24 cellular contexts compared by ENCODE assay signal in the genomic region with DNA sequence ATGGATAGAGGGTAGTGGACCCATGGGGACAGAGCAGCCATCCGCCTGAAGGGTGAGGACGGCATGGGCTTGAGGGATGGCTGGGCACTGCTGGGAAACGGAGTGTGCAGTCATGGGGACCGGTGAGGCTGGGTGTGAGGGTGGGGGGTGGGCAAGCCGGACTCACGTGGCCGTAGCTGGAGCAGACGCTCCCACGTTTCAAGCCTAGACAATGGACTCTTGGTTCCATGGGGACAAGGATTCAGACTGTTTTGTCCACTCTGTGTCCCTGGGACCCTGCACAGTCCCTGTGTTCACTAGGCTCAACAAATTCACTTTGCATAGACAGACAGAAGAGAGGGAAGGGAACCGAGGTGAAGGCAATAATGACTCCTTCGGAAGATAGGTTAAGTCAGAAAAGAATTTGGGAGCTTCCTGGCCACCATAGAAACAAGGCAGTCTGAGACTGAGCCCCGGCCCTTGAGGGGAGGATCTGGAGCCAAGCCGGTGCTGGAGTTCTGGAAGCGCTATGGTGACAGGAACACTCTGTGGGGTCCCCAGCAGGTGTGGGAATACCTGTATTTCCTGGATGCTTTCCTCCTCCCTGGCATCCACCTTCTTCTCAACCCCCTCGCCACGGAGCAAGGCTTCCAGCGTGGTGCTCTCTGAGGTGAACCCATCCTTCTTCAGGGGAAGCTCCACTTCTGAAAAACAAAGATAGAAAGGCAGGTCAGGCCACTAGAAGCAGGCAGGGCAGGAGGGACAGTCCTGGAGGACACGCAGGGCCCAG.
"Had no signal": no experiment of that assay in that cellular context is flagged by ENCODE, and none has a peak within 500 bp of the region (broad histone marks: within the 10 kb centered on the region; RNA-seq: fewer than 3 reads in every experiment).

No MANE protein-coding gene starts in this region.

- H3K27ac Mint-ChIP-seq: activated CD8-positive, alpha-beta T cell treated with anti-CD3 and anti-CD28 coated beads, Interleukin-2, amount 10 ng/mL, durations not matched to agents 7 days and 5 days; activated naive CD8-positive, alpha-beta T cell treated with anti-CD3 and anti-CD28 coated beads for 36 hours had no signal

- H3K36me3 ChIP-seq: breast epithelium, pancreas, right lobe of liver, SJSA1, stomach, thoracic aorta, upper lobe of left lung, WERI-Rb-1 had no signal

- H3K27ac ChIP-seq: breast epithelium, foreskin keratinocyte, hepatocyte, pancreas, right lobe of liver, SJSA1, skin epidermis, stomach, thoracic aorta, upper lobe of left lung, WERI-Rb-1 had no signal

- ATAC-seq: activated CD8-positive, alpha-beta T cell treated with anti-CD3 and anti-CD28 coated beads, Interleukin-2, amount 10 ng/mL, durations not matched to agents 7 days and 5 days; foreskin keratinocyte; pancreas; right lobe of liver had no signal

- H3K9me3 ChIP-seq: breast epithelium, pancreas, right lobe of liver, SJSA1, stomach, thoracic aorta, upper lobe of left lung had no signal

- H3K27me3 Mint-ChIP-seq: activated naive CD8-positive, alpha-beta T cell treated with anti-CD3 and anti-CD28 coated beads for 36 hours; naive B cell had no signal

- H3K4me3 ChIP-seq: breast epithelium, hepatocyte, pancreas, right lobe of liver, SJSA1, skin epidermis, stomach, thoracic aorta, upper lobe of left lung had no signal

- H3K9me3 Mint-ChIP-seq: activated naive CD8-positive, alpha-beta T cell treated with anti-CD3 and anti-CD28 coated beads for 36 hours; immature natural killer cell; naive B cell had no signal

- DNase-seq: activated CD4-positive, alpha-beta T cell treated with anti-CD3 and anti-CD28 coated beads, Interleukin-2, amount 50 U/mL, for 1 hour; activated CD4-positive, CD25-positive, alpha-beta regulatory T cell treated with anti-CD3 and anti-CD28 coated beads, Interleukin-2, amount 50 U/mL, for 72 hours; activated CD8-positive, alpha-beta T cell treated with anti-CD3 and anti-CD28 coated beads, Interleukin-2, amount 10 ng/mL, durations not matched to agents 7 days and 5 days; activated naive CD4-positive, alpha-beta T cell treated with Interleukin-2 at 50 U/mL for 16 hours; activated naive CD8-positive, alpha-beta T cell treated with anti-CD3 and anti-CD28 coated beads for 36 hours; effector CD4-positive, alpha-beta T cell; erythroblast; foreskin keratinocyte; glutamatergic neuron; immature natural killer cell; mesendoderm; naive B cell; pancreas; right lobe of liver; stimulated activated CD4-positive, alpha-beta T cell treated with anti-CD3 and anti-CD28 coated beads, Interleukin-1b, Interleukin-23, amount 100 ng/mL, for 48 hours; stomach; T-helper 1 cell; upper lobe of left lung; WERI-Rb-1 had no signal

- H3K4me1 ChIP-seq: breast epithelium, foreskin keratinocyte, pancreas, right lobe of liver, stomach, upper lobe of left lung had no signal

- H3K27me3 ChIP-seq: breast epithelium, pancreas, right lobe of liver, SJSA1, upper lobe of left lung had no signal

- H3K4me3 Mint-ChIP-seq: activated CD8-positive, alpha-beta T cell treated with anti-CD3 and anti-CD28 coated beads, Interleukin-2, amount 10 ng/mL, durations not matched to agents 7 days and 5 days; activated naive CD8-positive, alpha-beta T cell treated with anti-CD3 and anti-CD28 coated beads for 36 hours; immature natural killer cell had no signal

- H3K4me1 Mint-ChIP-seq: activated naive CD8-positive, alpha-beta T cell treated with anti-CD3 and anti-CD28 coated beads for 36 hours; immature natural killer cell had no signal
